Comparison of ENCODE assay signal across 8 cellular contexts in genomic region chr5:177357459-177358332, GRCh38. TPM values are rescaled to one million over a fixed set of nuclear protein-coding genes. Genes with fewer than 3 reads are reported as not detected.
A peak's percentile ranks its signal among the peaks of the same experiment; 100 is the strongest.
DNase-seq lines count a peak whose midpoint lies in the region; ATAC-seq and TF ChIP-seq lines count a peak whose summit lies in the region.

Gene RGS14 (plus strand): TSS chr5:177357924. CDS start chr5:177358025, 101 bp downstream.

- no peaks in the 10 kb centered on the region for H3K79me2 ChIP-seq in smooth muscle cell (ENCODE audit: low read depth)

- no peaks in the 10 kb centered on the region for H4K20me1 ChIP-seq in smooth muscle cell (ENCODE audit: low read depth)

- H3K27ac ChIP-seq in left lung (peak within 1 kb of the TSS in 1 of 2 donors; percentile 92), smooth muscle cell (ENCODE audit: low read depth) (no peak within 1 kb of the TSS)

- WGBS in smooth muscle cell (ENCODE audit: low lambda C conversion rate) = 85% methylated on average over 37 of the region's 37 CpGs

- in situ Hi-C loops in astrocyte of the spinal cord (cut with HindIII; ENCODE audit: low sequenced_read_pairs) = no loop called here

- no peaks in the 10 kb centered on the region for H3F3A ChIP-seq in smooth muscle cell (ENCODE audit: low read depth)

- ATAC-seq in GM21737 (IDR thresholded peaks at IDR 0.05; ENCODE audit: unreplicated experiment) (peak; percentile 85), left lung (peak; percentile 66)

- peak; percentile 92 for DNase-seq in GM10248 (ENCODE audit: extremely low spot score)
- DNase-seq in M059J (ENCODE audit: low read depth) = peak; percentile 82
- peak; percentile 73 for DNase-seq in T-helper 2 cell treated with Interferon-gamma antibody and Interleukin-4, amounts not matched to agents 5 μg/mL and 100 μg/mL, for 36 hours (ENCODE audit: low spot score)
- DNase-seq in astrocyte of the spinal cord (ENCODE audit: low read depth, low spot score) = peak; percentile 18
- peak; percentile 62 to 91 for DNase-seq in left lung
- peak; percentile 22 to 37 for DNase-seq in stimulated activated CD8-positive, alpha-beta memory T cell treated with anti-CD3 and anti-CD28 coated beads, Interleukin-7, amount 100 ng/mL, for 1 hour (ENCODE audit: low read depth in 2 of 2)
- DNase-seq in smooth muscle cell (lab: John Stamatoyannopoulos, UW; ENCODE audit: unreplicated experiment) = no peak

- peak within 1 kb of the TSS; percentile 74 for H3K27ac Mint-ChIP-seq in T-helper 2 cell treated with Interferon-gamma antibody and Interleukin-4, amounts not matched to agents 5 μg/mL and 100 μg/mL, for 36 hours

- peak within 1 kb of the TSS; percentile 84 for H3K4me3 Mint-ChIP-seq in T-helper 2 cell treated with Interferon-gamma antibody and Interleukin-4, amounts not matched to agents 5 μg/mL and 100 μg/mL, for 36 hours

- H3K36me3 Mint-ChIP-seq in T-helper 2 cell treated with Interferon-gamma antibody and Interleukin-4, amounts not matched to agents 5 μg/mL and 100 μg/mL, for 36 hours (ENCODE audit: low read depth) = peaks cover 40% of the 10 kb centered on the region

- H3K4me2 ChIP-seq in smooth muscle cell = no peak within 1 kb of the TSS

- H3K4me1 Mint-ChIP-seq in T-helper 2 cell treated with Interferon-gamma antibody and Interleukin-4, amounts not matched to agents 5 μg/mL and 100 μg/mL, for 36 hours (ENCODE audit: low read depth) = peaks cover 64% of the 10 kb centered on the region

- TF ChIP-seq CTCF in GM10248 (IDR thresholded peaks at IDR 0.05; ENCODE audit: control extremely low read depth, extremely low read depth, low read depth, missing control alignments) = no peak
- no peak for TF ChIP-seq CTCF in astrocyte of the spinal cord (IDR thresholded peaks at IDR 0.05; ENCODE audit: low read depth, low read length)
- TF ChIP-seq CTCF in left lung (IDR thresholded peaks at IDR 0.05) = no peak
- TF ChIP-seq CTCF in smooth muscle cell (IDR thresholded peaks at IDR 0.05; ENCODE audit: borderline replicate concordance, insufficient read depth, poor library complexity, severe bottlenecking) = no peak

- CTCF ChIA-PET in GM10248 (lab: Yijun Ruan, JAX) = interaction anchor here (1.0 to 35.5 kb wide), 8 partner anchors 16 to 98 kb away, joined by 3 to 734 read pairs (median 5); partner anchors contain the start of gene SLC34A1

- no peak within 1 kb of the TSS for H3K9ac ChIP-seq in smooth muscle cell (ENCODE audit: low read depth)

- no peaks in the 10 kb centered on the region for H3K27me3 ChIP-seq in left lung
- H3K27me3 ChIP-seq in smooth muscle cell (ENCODE audit: low read depth) = no peaks in the 10 kb centered on the region

- H3K4me3 ChIP-seq in astrocyte of the spinal cord (ENCODE audit: low read depth, low read length) (no peak within 1 kb of the TSS), left lung (peak within 1 kb of the TSS; percentile 15 to 61), smooth muscle cell (no peak within 1 kb of the TSS)

- H2AFZ ChIP-seq in smooth muscle cell (ENCODE audit: low read depth) = no peak within 1 kb of the TSS

- H3K9me3 ChIP-seq in left lung (no peaks in the 10 kb centered on the region), smooth muscle cell (replicated peaks; ENCODE audit: low read depth) (no peaks in the 10 kb centered on the region)

- POLR2A ChIA-PET in GM10248 (lab: Yijun Ruan, JAX) = interaction anchor here (0.6 to 0.9 kb wide), 2 partner anchors 32 to 71 kb away, joined by 5 to 12 read pairs; no protein-coding TSS in a partner anchor

- peaks cover 17% of the 10 kb centered on the region for H3K9me3 Mint-ChIP-seq in T-helper 2 cell treated with Interferon-gamma antibody and Interleukin-4, amounts not matched to agents 5 μg/mL and 100 μg/mL, for 36 hours

- peaks cover 4 to 73% of the 10 kb centered on the region in 2 donors for H3K4me1 ChIP-seq in left lung
- H3K4me1 ChIP-seq in smooth muscle cell (ENCODE audit: low read depth) = peaks cover 4% of the 10 kb centered on the region

- no peaks in the 10 kb centered on the region for H3K36me3 ChIP-seq in left lung
- H3K36me3 ChIP-seq in smooth muscle cell (ENCODE audit: low read depth) = no peaks in the 10 kb centered on the region

- H3K27me3 Mint-ChIP-seq in T-helper 2 cell treated with Interferon-gamma antibody and Interleukin-4, amounts not matched to agents 5 μg/mL and 100 μg/mL, for 36 hours (ENCODE audit: low read depth) = no peaks in the 10 kb centered on the region

- intact Hi-C loops in left lung (cut with DNase I) = no loop called here

RNA-seq across cellular contexts. Expression of gene RGS14, which starts in this region (rescaled TPM):
- total RNA-seq in M059J (2014; rRNA removed; shearing (Covaris generic)) = 9.8 and 11.5 TPM in 2 replicates
- total RNA-seq in left lung = 10 to 100 TPM; 14.2 to 28.2 TPM
- 6.0 and 38.5 TPM in 2 replicates for total RNA-seq in smooth muscle cell
- 23.3 and 23.8 TPM in 2 replicates for polyA plus RNA-seq in smooth muscle cell

Comparison
In these comparisons a context has a peak if more than half of its experiments do, and no peak if none do; other contexts are left out.
1. H3K4me3 ChIP-seq: peak in left lung (2 of 2); none in astrocyte of the spinal cord (single experiment) and smooth muscle cell (single experiment).